In genomic region chr2:239506961-239507360, GRCh38 we compare ENCODE assay signal across 18 cellular contexts.
DNase-seq lines count a peak whose midpoint lies in the region; ATAC-seq, FAIRE-seq and TF ChIP-seq lines count a peak whose summit lies in the region.
"Had no signal": no experiment of that assay in that cellular context is flagged by ENCODE, and none has a peak within 500 bp of the region (broad histone marks: within the 10 kb centered on the region; RNA-seq: fewer than 3 reads in every experiment).

No MANE protein-coding gene starts in this region.

- H3K4ac ChIP-seq in mesenchymal stem cell (ENCODE audit: low read depth in 1 of 2, low read length in 2 of 2): no peak overlapping the region

- DNase-seq in GM12878 (ENCODE audit: low read depth, low spot score): no peak
- DNase-seq in mesenchymal stem cell: no peak
- no peak for DNase-seq in COLO829 (ENCODE audit: low spot score)
- DNase-seq in ureter (ENCODE audit: low spot score): no peak
- DNase-seq: Calu3; CD4-positive, alpha-beta T cell; CD8-positive, alpha-beta memory T cell; COR-L47; DMS53; GF-D8; GOT3; HFFc6 had no signal

- no peak overlapping the region for H2AK5ac ChIP-seq in mesenchymal stem cell (ENCODE audit: low read length, severe bottlenecking)

- H2AFZ ChIP-seq in GM12878 (ENCODE audit: control insufficient read depth, low read depth, low read length): no peak overlapping the region
- H2AFZ ChIP-seq in mesenchymal stem cell (ENCODE audit: low read depth, low read length): no peak overlapping the region

- no peaks in the 10 kb centered on the region for H3K79me1 ChIP-seq in mesenchymal stem cell (replicated peaks; ENCODE audit: low read length, poor library complexity, severe bottlenecking)

- POLR2A ChIA-PET in GM12878 (lab: Charles Lee): no interaction called here

- CTCF ChIA-PET in GM12878 (lab: Yijun Ruan, JAX): interaction anchor here (0.7 kb wide), 1 partner anchor 11 kb away, joined by 3 read pairs; no protein-coding TSS in a partner anchor

- SMC1A ChIA-PET in GM12878 (lab: Charles Lee; ENCODE audit: uncharacterized antibody, unreplicated experiment): no interaction called here

- TF ChIP-seq CTCF in GM12878 (IDR thresholded peaks at IDR 0.05 in 2 of 3, conservative IDR thresholded peaks at IDR 0.05 in 1 of 3; ENCODE audit: control insufficient read depth in 2 of 3, extremely low read depth in 1 of 3, insufficient read depth in 1 of 3, low read depth in 3 of 3, low read length in 3 of 3): no peak

- 51% methylated on average over 19 of the region's 19 CpGs for WGBS in GM12878 (ENCODE audit: insufficient coverage, insufficient replicate concordance, low lambda C conversion rate, missing lambda C conversion rate)
- WGBS in mesenchymal stem cell: 84% methylated on average over 19 of the region's 19 CpGs

- no peak for TF ChIP-seq RAD21 in GM12878 (IDR thresholded peaks at IDR 0.05; ENCODE audit: insufficient read depth, low read depth, low read length)

- no peak overlapping the region; a peak in 3 of 22 replicates for H3K9ac ChIP-seq in BLaER1 treated with 17β-estradiol and CSF1 and Interleukin-3, amounts not matched to agents 10 nM and 100 nM
- no peak overlapping the region for H3K9ac ChIP-seq in GM12878 (ENCODE audit: control insufficient read depth, insufficient read depth, low read length)
- no peak overlapping the region for H3K9ac ChIP-seq in mesenchymal stem cell (ENCODE audit: low read length)

- H2BK15ac ChIP-seq in mesenchymal stem cell (ENCODE audit: low read depth, poor library complexity, severe bottlenecking): no peak overlapping the region

- H3K14ac ChIP-seq in mesenchymal stem cell (ENCODE audit: low read length in 2 of 2): no peak overlapping the region

- H3K79me2 ChIP-seq in GM12878 (ENCODE audit: control insufficient read depth, insufficient read depth, low read length): no peaks in the 10 kb centered on the region

- H3K23ac ChIP-seq in mesenchymal stem cell (ENCODE audit: low read length in 2 of 2): no peak overlapping the region

- H3K4me2 ChIP-seq in BLaER1 treated with 17β-estradiol and CSF1 and Interleukin-3, amounts not matched to agents 10 nM and 100 nM: peak overlapping the region; percentile 58 to 84 (median 76)
- H3K4me2 ChIP-seq in GM12878 (ENCODE audit: control insufficient read depth, insufficient read depth): no peak overlapping the region
- no peak overlapping the region for H3K4me2 ChIP-seq in mesenchymal stem cell (ENCODE audit: low read length, poor library complexity, severe bottlenecking)

- H3K4me3 ChIP-seq in BLaER1 treated with 17β-estradiol and CSF1 and Interleukin-3, amounts not matched to agents 10 nM and 100 nM: no peak overlapping the region
- H3K4me3 ChIP-seq in GM12878: no peak overlapping the region
- no peak overlapping the region for H3K4me3 ChIP-seq in mesenchymal stem cell (ENCODE audit: insufficient read depth in 1 of 2, low read depth in 1 of 2, low read length in 2 of 2)
- H3K4me3 ChIP-seq: HAP-1 had no signal

- H3K9me3 ChIP-seq in BLaER1 treated with 17β-estradiol and CSF1 and Interleukin-3, amounts not matched to agents 10 nM and 100 nM (replicated peaks in 1 of 11): peaks cover 0 to 5% (median 4%) of the 10 kb centered on the region in 11 experiments; a peak in 15 of 22 replicates
- H3K9me3 ChIP-seq in GM12878 (replicated peaks; ENCODE audit: control insufficient read depth, insufficient read depth, low read length): no peaks in the 10 kb centered on the region
- H3K9me3 ChIP-seq in mesenchymal stem cell (ENCODE audit: control insufficient read depth, low read length): no peaks in the 10 kb centered on the region
- H3K9me3 ChIP-seq: HAP-1 had no signal

- ATAC-seq in GM12878: no peak
- no peak for ATAC-seq in HG02938 (IDR thresholded peaks at IDR 0.05; ENCODE audit: unreplicated experiment)

- no TSS peak for BruUV-seq in GM12878 (replicated peaks; lab: Mats Ljungman, UMichigan)

- H3K36me3 ChIP-seq in BLaER1 treated with 17β-estradiol and CSF1 and Interleukin-3, amounts not matched to agents 10 nM and 100 nM: no peaks in the 10 kb centered on the region
- H3K36me3 ChIP-seq in GM12878 (ENCODE audit: control insufficient read depth in 2 of 2, insufficient read depth in 2 of 2, low read length in 1 of 2): no peaks in the 10 kb centered on the region
- no peaks in the 10 kb centered on the region for H3K36me3 ChIP-seq in mesenchymal stem cell (ENCODE audit: control insufficient read depth in 1 of 2, insufficient read depth in 2 of 2, low read depth in 1 of 2, low read length in 2 of 2)
- H3K36me3 ChIP-seq: HAP-1 had no signal

- H4K91ac ChIP-seq in mesenchymal stem cell (ENCODE audit: low read length): no peak overlapping the region

- no peak overlapping the region for H2BK12ac ChIP-seq in mesenchymal stem cell (ENCODE audit: low read length in 2 of 2)

- peak overlapping the region; percentile 13 for H4K8ac ChIP-seq in mesenchymal stem cell (ENCODE audit: low read length)

- peaks cover 38 to 86% (median 66%) of the 10 kb centered on the region in 10 experiments for H3K4me1 ChIP-seq in BLaER1 treated with 17β-estradiol and CSF1 and Interleukin-3, amounts not matched to agents 10 nM and 100 nM
- H3K4me1 ChIP-seq in GM12878 (ENCODE audit: control insufficient read depth, insufficient read depth, low read length) (no peaks in the 10 kb centered on the region), mesenchymal stem cell (ENCODE audit: control insufficient read depth, insufficient read depth, low read depth, low read length) (no peaks in the 10 kb centered on the region)
- H3K4me1 ChIP-seq: HAP-1 had no signal

- no peaks in the 10 kb centered on the region for H3K27me3 ChIP-seq in BLaER1 treated with 17β-estradiol and CSF1 and Interleukin-3, amounts not matched to agents 10 nM and 100 nM
- H3K27me3 ChIP-seq in GM12878 (replicated peaks in 1 of 2; ENCODE audit: control insufficient read depth in 2 of 2, insufficient read depth in 2 of 2, low read length in 1 of 2): no peaks in the 10 kb centered on the region
- peaks cover 0 to 54% of the 10 kb centered on the region in 2 experiments for H3K27me3 ChIP-seq in mesenchymal stem cell (ENCODE audit: control insufficient read depth in 1 of 2, insufficient read depth in 1 of 2, low read length in 2 of 2)

- no peak for TF ChIP-seq POLR2A in GM12878 (IDR thresholded peaks at IDR 0.05; ENCODE audit: low read depth, low read length)

- H2BK5ac ChIP-seq in mesenchymal stem cell (ENCODE audit: low read depth, low read length, poor library complexity, severe bottlenecking): no peak overlapping the region

- H3K27ac ChIP-seq in BLaER1 treated with 17β-estradiol and CSF1 and Interleukin-3, amounts not matched to agents 10 nM and 100 nM: peak overlapping the region in 4 of 11 experiments; percentile 8 to 38 (median 20); a peak in 3 of 22 replicates
- H3K27ac ChIP-seq in GM12878 (ENCODE audit: control insufficient read depth, insufficient read depth) (no peak overlapping the region), mesenchymal stem cell (ENCODE audit: low read length, poor library complexity, severe bottlenecking) (no peak overlapping the region)

- TF ChIP-seq EP300 in GM12878 (IDR thresholded peaks at IDR 0.05; ENCODE audit: borderline replicate concordance in 1 of 2, control insufficient read depth in 1 of 2, low read depth in 2 of 2, low read length in 2 of 2): no peak

- no peak overlapping the region for H2BK120ac ChIP-seq in mesenchymal stem cell (ENCODE audit: low read depth, low read length)

- FAIRE-seq in GM12878 (lab: Jason Lieb, UNC): no peak
- FAIRE-seq: GM12892, GM19239, H54 had no signal

- H3K18ac ChIP-seq in mesenchymal stem cell (ENCODE audit: low read depth in 1 of 2, low read length in 2 of 2): no peak overlapping the region

- intact Hi-C loops in GM12878 (cut with micrococcal nuclease; ENCODE audit: unreplicated experiment): no loop called here

- RAD21 ChIA-PET in GM12878 (lab: Charles Lee; ENCODE audit: unreplicated experiment): no interaction called here

- in situ Hi-C loops in GM12878 (cut with MboI): no loop called here

- no peaks in the 10 kb centered on the region for H4K20me1 ChIP-seq in BLaER1 treated with 17β-estradiol and CSF1 and Interleukin-3, amounts not matched to agents 10 nM and 100 nM
- H4K20me1 ChIP-seq in GM12878 (ENCODE audit: control insufficient read depth, insufficient read depth): no peaks in the 10 kb centered on the region

TF ChIP-seq in GM12878, 131 proteins besides CTCF, POLR2A, EP300 and RAD21:
- TF ChIP-seq PBX3 (IDR thresholded peaks at IDR 0.05; ENCODE audit: insufficient replicate concordance, low read depth, low read length) (peak; percentile 33), TCF3 (IDR thresholded peaks at IDR 0.05; ENCODE audit: borderline replicate concordance, insufficient read depth, low read depth, low read length) (peak; percentile 45; the same call in 1 of the 2 replicates), ZZZ3 (IDR thresholded peaks at IDR 0.05; ENCODE audit: control insufficient read depth, insufficient read length, low read depth) (no peak), BCL3 (IDR thresholded peaks at IDR 0.05; ENCODE audit: borderline replicate concordance, insufficient read depth, low read depth, low read length, poor library complexity, severe bottlenecking) (peak; percentile 96)
TF ChIP-seq in GM12878: peak in this region for 3.

Comparison
In these comparisons a context has a peak if more than half of its experiments do, and no peak if none do; other contexts are left out.
1. H3K4me2 ChIP-seq: peak in BLaER1 treated with 17β-estradiol and CSF1 and Interleukin-3, amounts not matched to agents 10 nM and 100 nM (11 of 11); none in GM12878 (single experiment) and mesenchymal stem cell (single experiment).